Comparison of ENCODE assay signal across 8 cellular contexts in the genomic region with DNA sequence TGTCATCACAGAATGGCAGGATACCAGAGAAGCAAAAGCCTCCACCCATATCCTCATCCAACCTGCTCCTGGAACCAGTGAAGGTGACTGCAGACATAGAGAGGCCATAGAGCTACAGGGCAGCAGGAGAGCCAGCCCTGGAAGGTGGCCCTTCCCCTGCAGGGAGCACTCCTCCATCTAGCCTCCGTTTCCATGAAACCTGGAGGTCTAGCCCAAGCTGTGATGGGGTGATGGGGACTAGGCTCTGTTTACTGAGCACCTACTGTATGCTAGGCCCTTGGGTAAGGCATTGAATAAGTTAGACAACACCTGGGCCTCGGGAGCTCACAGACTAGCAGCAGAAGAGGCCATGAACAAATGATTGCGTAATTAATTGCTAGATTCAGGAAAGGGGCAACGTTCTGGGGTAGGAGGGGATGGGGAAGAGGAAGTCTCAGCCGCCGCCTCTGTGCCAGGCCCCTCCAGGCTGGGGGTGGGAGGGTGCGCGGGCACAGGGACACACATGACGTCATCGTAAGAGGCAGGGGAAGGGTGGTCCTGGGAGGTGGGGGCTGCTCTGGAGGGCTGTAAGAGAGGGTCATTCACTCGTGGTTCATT. TPM values are rescaled to one million over a fixed set of nuclear protein-coding genes. Genes with fewer than 3 reads are reported as not detected.
A peak's percentile ranks its signal among the peaks of the same experiment; 100 is the strongest.
DNase-seq lines count a peak whose midpoint lies in the region; ATAC-seq, FAIRE-seq and TF ChIP-seq lines count a peak whose summit lies in the region.

No MANE protein-coding gene starts in this region.

- peaks cover 26 to 34% of the 10 kb centered on the region in 2 donors for H3K4me1 Mint-ChIP-seq in immature natural killer cell

- peaks cover 23% of the 10 kb centered on the region for H3K4me1 ChIP-seq in DND-41 (ENCODE audit: insufficient read depth, low read length)

- peak overlapping the region; percentile 85 to 94 (median 89) for H3K4me3 Mint-ChIP-seq in immature natural killer cell

- ATAC-seq in DND-41 (ENCODE audit: insufficient read depth, low read depth) (peak; percentile 81), HG03159 (IDR thresholded peaks at IDR 0.05; ENCODE audit: unreplicated experiment) (no peak)
- ATAC-seq in stimulated activated naive CD8-positive, alpha-beta T cell treated with anti-CD3 and anti-CD28 coated beads, Interleukin-15, Interleukin-2, amounts not matched to agents 100 U/mL and 50 U/mL, for 24 hours: no peak

- H3K27me3 ChIP-seq in DND-41 (ENCODE audit: insufficient read depth, low read length, poor library complexity): peaks cover 7% of the 10 kb centered on the region

- peak overlapping the region; percentile 87 for H2AFZ ChIP-seq in DND-41 (ENCODE audit: low read depth, low read length)

- peaks cover 10 to 24% (median 13%) of the 10 kb centered on the region in 3 donors for H3K27me3 Mint-ChIP-seq in immature natural killer cell (ENCODE audit: low read depth in 3 of 3)

- H3K9ac ChIP-seq in DND-41 (ENCODE audit: low read depth, low read length): peak overlapping the region; percentile 66

- peak overlapping the region; percentile 21 to 66; a peak in 3 of 4 replicates for H3K4me3 ChIP-seq in DND-41 (ENCODE audit: low read depth in 1 of 2, low read length in 2 of 2)
- peak overlapping the region; percentile 70 for H3K4me3 ChIP-seq in astrocyte of the cerebellum (ENCODE audit: low read depth, low read length)

- H3K27ac Mint-ChIP-seq in immature natural killer cell: peak overlapping the region; percentile 78 to 90 (median 86)

- no peak for FAIRE-seq in frontal cortex (lab: Jason Lieb, UNC)

- no peaks in the 10 kb centered on the region for H3K9me3 Mint-ChIP-seq in immature natural killer cell

- H3K9me3 ChIP-seq in DND-41 (ENCODE audit: insufficient read depth, low read length, severe bottlenecking): no peaks in the 10 kb centered on the region

- H3K27ac ChIP-seq in DND-41 (ENCODE audit: low read length): peak overlapping the region; percentile 58

- TF ChIP-seq CTCF in DND-41 (IDR thresholded peaks at IDR 0.05; ENCODE audit: borderline replicate concordance, extremely low read depth, low read length, poor library complexity, severe bottlenecking) (no peak), astrocyte of the cerebellum (IDR thresholded peaks at IDR 0.05; ENCODE audit: low read depth, low read length, missing control alignments) (no peak)

- no peaks in the 10 kb centered on the region; the same call in 1 of the 2 replicates for H4K20me1 ChIP-seq in DND-41 (ENCODE audit: insufficient read depth, low read length)

- H3K36me3 ChIP-seq in DND-41 (ENCODE audit: insufficient read depth, low read length): no peaks in the 10 kb centered on the region

- H3K79me2 ChIP-seq in DND-41 (ENCODE audit: insufficient read depth, low read length): peaks cover 2% of the 10 kb centered on the region

- DNase-seq in DND-41: peak; percentile 77
- peak; percentile 37 for DNase-seq in NCI-H1092 (lab: John Stamatoyannopoulos, UW)
- no peak for DNase-seq in astrocyte of the cerebellum (ENCODE audit: low read depth)
- no peak for DNase-seq in immature natural killer cell
- peak; percentile 37 for DNase-seq in stimulated activated naive CD8-positive, alpha-beta T cell treated with anti-CD3 and anti-CD28 coated beads, Interleukin-15, Interleukin-2, amounts not matched to agents 100 U/mL and 50 U/mL, for 24 hours
- DNase-seq in frontal cortex (ENCODE audit: low spot score in 2 of 2): no peak
- no peak for DNase-seq in activated effector memory CD4-positive, alpha-beta T cell treated with Interleukin-2 at 50 U/mL for 16 hours

- H3K4me2 ChIP-seq in DND-41 (ENCODE audit: insufficient read depth, low read length): peak overlapping the region; percentile 87

- in situ Hi-C loops in astrocyte of the cerebellum (cut with HindIII; ENCODE audit: low sequenced_read_pairs): no loop called here

- H3K36me3 Mint-ChIP-seq in immature natural killer cell: no peaks in the 10 kb centered on the region

RNA-seq across cellular contexts. Expression of gene SYNGR1, which starts 0.8 kb away (rescaled TPM):
- polyA plus RNA-seq in immature natural killer cell: 10 to 100 TPM; 24.5 to 49.5 (median 27.0) TPM
- total RNA-seq in frontal cortex: 50.1 TPM

RNA-seq across cellular contexts. Expression of gene RPL3, which starts 29.6 kb away (rescaled TPM):
- polyA plus RNA-seq in immature natural killer cell: 1,000 to 10,000 TPM; 1,935 to 2,618 (median 1,953) TPM
- total RNA-seq in frontal cortex: 1,897 TPM

RNA-seq across cellular contexts. Expression of gene TAB1, which starts 50.6 kb away (rescaled TPM):
- polyA plus RNA-seq in immature natural killer cell: 1 to 10 TPM in 2 of 3 donors, under 1 TPM in 1; 0.89 to 3.5 (median 2.0) TPM
- 15.1 TPM for total RNA-seq in frontal cortex

Comparison
In these comparisons a context has a peak if more than half of its experiments do, and no peak if none do; other contexts are left out.
1. DNase-seq: peak in DND-41 (single experiment), NCI-H1092 (single experiment) and stimulated activated naive CD8-positive, alpha-beta T cell treated with anti-CD3 and anti-CD28 coated beads, Interleukin-15, Interleukin-2, amounts not matched to agents 100 U/mL and 50 U/mL, for 24 hours (single experiment); none in astrocyte of the cerebellum (single experiment), immature natural killer cell (0 of 3), frontal cortex (0 of 2) and activated effector memory CD4-positive, alpha-beta T cell treated with Interleukin-2 at 50 U/mL for 16 hours (single experiment).